Comparison of ENCODE assay signal across 28 cellular contexts in the genomic region with DNA sequence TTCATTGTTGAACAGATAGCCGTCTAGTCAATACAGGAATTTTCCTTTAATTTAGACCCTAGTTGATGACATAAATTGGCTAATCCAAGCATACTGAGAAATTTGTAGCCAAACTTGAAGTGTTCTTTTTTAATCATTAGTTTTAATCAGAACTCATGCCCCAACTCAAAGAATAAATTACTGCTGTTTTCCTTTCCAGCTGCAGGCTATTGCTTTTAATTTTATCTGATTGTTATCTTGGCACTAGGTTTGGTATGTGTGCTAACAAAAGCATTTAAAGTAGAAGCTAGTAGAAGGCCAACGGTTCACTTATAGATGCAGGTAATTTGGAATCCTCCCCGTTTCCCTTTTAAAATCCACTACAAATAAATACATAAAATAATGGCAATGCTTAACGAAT.
"Had no signal": no experiment of that assay in that cellular context is flagged by ENCODE, and none has a peak within 500 bp of the region (broad histone marks: within the 10 kb centered on the region; RNA-seq: fewer than 3 reads in every experiment).

No MANE protein-coding gene starts in this region.

- H3K36me3 ChIP-seq: colonic mucosa, esophagus muscularis mucosa, esophagus squamous epithelium, gastrocnemius medialis, gastroesophageal sphincter, heart left ventricle, heart right ventricle had no signal

- H3K27ac Mint-ChIP-seq: dendritic cell treated with granulocyte-macrophage colony-stimulating factor and Interleukin-4, amounts not matched to agents 40 ng/mL and 50 ng/mL, for 4 days; effector memory CD8-positive, alpha-beta T cell; endodermal cell had no signal

- H3K4me3 Mint-ChIP-seq: dendritic cell treated with granulocyte-macrophage colony-stimulating factor and Interleukin-4, amounts not matched to agents 40 ng/mL and 50 ng/mL, for 4 days; effector memory CD8-positive, alpha-beta T cell; endodermal cell had no signal

- H3K4me1 Mint-ChIP-seq: endodermal cell had no signal

- H3K4me1 ChIP-seq: colonic mucosa, esophagus muscularis mucosa, esophagus squamous epithelium, foreskin keratinocyte, gastrocnemius medialis, gastroesophageal sphincter had no signal

- FAIRE-seq: colon, endothelial cell of umbilical vein, frontal cortex had no signal

- H3K27me3 Mint-ChIP-seq: dendritic cell treated with granulocyte-macrophage colony-stimulating factor and Interleukin-4, amounts not matched to agents 40 ng/mL and 50 ng/mL, for 4 days; effector memory CD8-positive, alpha-beta T cell had no signal

- H3K27ac ChIP-seq: colonic mucosa, coronary artery, dorsolateral prefrontal cortex, epithelial cell of prostate, esophagus muscularis mucosa, esophagus squamous epithelium, foreskin keratinocyte, gastrocnemius medialis, gastroesophageal sphincter, heart left ventricle, heart right ventricle had no signal

- H3K9me3 ChIP-seq: colonic mucosa, esophagus muscularis mucosa, esophagus squamous epithelium, gastrocnemius medialis, gastroesophageal sphincter, heart left ventricle, heart right ventricle had no signal

- H3K4me3 ChIP-seq: colonic mucosa, coronary artery, dorsolateral prefrontal cortex, esophagus muscularis mucosa, esophagus squamous epithelium, gastrocnemius medialis, gastroesophageal sphincter, heart left ventricle, heart right ventricle had no signal

- ATAC-seq: effector memory CD8-positive, alpha-beta T cell; esophagus mucosa; foreskin keratinocyte; gastrocnemius medialis; gastroesophageal sphincter; heart left ventricle; heart right ventricle had no signal

- H3K9me3 Mint-ChIP-seq: dendritic cell treated with granulocyte-macrophage colony-stimulating factor and Interleukin-4, amounts not matched to agents 40 ng/mL and 50 ng/mL, for 4 days; endodermal cell had no signal

- H3K27me3 ChIP-seq: colonic mucosa, dorsolateral prefrontal cortex, esophagus muscularis mucosa, esophagus squamous epithelium, foreskin keratinocyte, gastrocnemius medialis, gastroesophageal sphincter, heart left ventricle, heart right ventricle had no signal

- DNase-seq: colonic mucosa; cortex of kidney; dermis blood vessel endothelial cell; dorsolateral prefrontal cortex; effector CD4-positive, alpha-beta T cell; effector CD8-positive, alpha-beta T cell; effector memory CD4-positive, alpha-beta T cell; effector memory CD8-positive, alpha-beta T cell; endodermal cell; erythroblast; esophagus squamous epithelium; foreskin fibroblast; foreskin keratinocyte; foreskin melanocyte; gastrocnemius medialis; glutamatergic neuron; head of caudate nucleus; heart left ventricle; heart right ventricle had no signal
